Comparison of ENCODE assay signal across 8 cellular contexts in the genomic region with DNA sequence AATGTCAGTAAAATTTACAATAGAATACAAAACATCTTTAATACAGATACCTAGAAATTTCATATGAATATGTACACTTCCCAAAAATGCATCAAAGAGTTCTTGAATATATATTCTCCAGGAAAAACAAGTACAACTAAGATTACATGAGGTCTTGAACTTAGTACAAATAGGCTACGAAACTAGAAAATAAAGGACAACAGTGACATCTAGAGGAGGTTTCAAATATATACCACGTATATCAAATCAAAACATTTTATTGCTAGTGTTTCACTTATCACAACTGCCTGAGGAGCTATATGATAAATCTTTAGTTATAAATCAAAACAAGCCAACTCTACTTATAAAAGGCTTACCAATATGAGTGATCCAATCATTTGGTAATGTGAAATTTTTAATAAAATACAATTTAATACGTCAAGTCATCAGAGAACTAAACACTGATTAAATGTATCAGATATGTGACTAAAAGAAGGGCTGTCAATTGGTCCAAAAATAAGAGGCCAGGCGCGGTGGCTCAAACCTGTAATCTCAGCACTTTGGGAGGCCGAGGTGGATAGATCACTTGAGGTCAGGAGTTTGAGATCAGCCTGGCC. TPM values are rescaled to one million over a fixed set of nuclear protein-coding genes. Genes with fewer than 3 reads are reported as not detected.
A peak's percentile ranks its signal among the peaks of the same experiment; 100 is the strongest.
DNase-seq lines count a peak whose midpoint lies in the region; ATAC-seq, FAIRE-seq and TF ChIP-seq lines count a peak whose summit lies in the region.

No MANE protein-coding gene starts in this region.

- DNase-seq in AG04449 (ENCODE audit: low read depth, low spot score) (no peak), GM12892 (ENCODE audit: insufficient read length) (no peak), NCI-H226 (peak; percentile 16), K562 (ENCODE audit: extremely low read depth in 1 of 4, low spot score in 3 of 4) (peak in 3 of 4 experiments; percentile 10 to 51 (median 11)), left kidney (ENCODE audit: low read depth, low spot score) (peak; percentile 64), GM19240 (ENCODE audit: insufficient read length, low spot score) (no peak)
- no peak for DNase-seq in activated effector memory CD4-positive, alpha-beta T cell treated with anti-CD3 and anti-CD28 coated beads, Interleukin-2, amount 50 U/mL, for 16 hours

- ATAC-seq in HG03095 (IDR thresholded peaks at IDR 0.05; ENCODE audit: unreplicated experiment) (peak; percentile 76), K562 (peak; percentile 85)

- no peaks in the 10 kb centered on the region; the same call in 2 of the 3 replicates for H3K79me2 ChIP-seq in K562 (ENCODE audit: control insufficient read depth, insufficient read depth, low read length)

- no peak overlapping the region for H3K9ac ChIP-seq in K562 (ENCODE audit: insufficient read depth in 1 of 2, low read depth in 2 of 2, low read length in 2 of 2)

- H3K36me3 ChIP-seq in K562 (ENCODE audit: control insufficient read depth, insufficient read depth, low read length) = peaks cover 12% of the 10 kb centered on the region; the same call in 2 of the 3 replicates

- POLR2A ChIA-PET in AG04449 (lab: Yijun Ruan, JAX) (no interaction called here), K562 (lab: Yijun Ruan, JAX) (no interaction called here)

- WGBS in K562 (ENCODE audit: insufficient coverage, low coverage, missing lambda C conversion rate) = 33% methylated on average over 6 of the region's 6 CpGs

- peak; percentile 52 to 62 for TF ChIP-seq RAD21 in K562 (CRISPR knock-in tag; conservative IDR thresholded peaks at IDR 0.05 in 1 of 2, IDR thresholded peaks at IDR 0.05 in 1 of 2)

- intact Hi-C loops in K562 (cut with micrococcal nuclease) = loop anchor here (2.0 to 5.0 kb wide), 2 partner anchors 274 to 887 kb away; no protein-coding TSS in a partner anchor

- no peaks in the 10 kb centered on the region for H3K9me3 ChIP-seq in K562 (replicated peaks; ENCODE audit: control insufficient read depth, insufficient read depth, low read depth, low read length)

- in situ Hi-C loops in K562 (cut with MboI) = loop anchor here (25.0 kb wide), 1 partner anchor 899 kb away; no protein-coding TSS in a partner anchor

- no peaks in the 10 kb centered on the region for H3K4me1 ChIP-seq in K562 (replicated peaks in 1 of 2; ENCODE audit: control insufficient read depth in 2 of 2, insufficient read depth in 2 of 2, low read length in 2 of 2)

- H3K4me2 ChIP-seq in K562 (ENCODE audit: insufficient read depth, low read length) = no peak overlapping the region

- FAIRE-seq in GM12892 (lab: Jason Lieb, UNC) = peak; percentile 75
- peak; percentile 35 for FAIRE-seq in K562 (lab: Jason Lieb, UNC)

- H3K4me3 ChIP-seq in AG04449 (ENCODE audit: low read depth, low read length) = no peak overlapping the region
- no peak overlapping the region for H3K4me3 ChIP-seq in K562

- H3K9me1 ChIP-seq in K562 (ENCODE audit: control insufficient read depth, insufficient read depth, low read length) = no peaks in the 10 kb centered on the region

- no peak overlapping the region for H2AFZ ChIP-seq in K562 (ENCODE audit: low read depth, low read length)

- no peaks in the 10 kb centered on the region for H4K20me1 ChIP-seq in K562 (replicated peaks; ENCODE audit: control insufficient read depth, insufficient read depth, low read length)

- TF ChIP-seq EP300 in K562 (IDR thresholded peaks at IDR 0.05; ENCODE audit: low read length) = no peak

- no peak overlapping the region for H3K27ac ChIP-seq in K562 (ENCODE audit: extremely low read depth, low read depth, low read length)

- no TSS peak for BruUV-seq in K562 (replicated peaks; lab: Mats Ljungman, UMichigan)

- TF ChIP-seq CTCF in AG04449 (IDR thresholded peaks at IDR 0.05; ENCODE audit: insufficient read depth, low read length, missing control alignments) (peak; percentile 6), K562 (IDR thresholded peaks at IDR 0.05 in 2 of 3, conservative IDR thresholded peaks at IDR 0.05 in 1 of 3; ENCODE audit: insufficient read depth in 2 of 3, low read depth in 1 of 3, low read length in 3 of 3) (peak in 2 of 3 experiments; percentile 9 to 63; a peak in 4 of 6 replicates)

- TF ChIP-seq POLR2A in GM12892 (IDR thresholded peaks at IDR 0.05; ENCODE audit: low read depth, low read length) (no peak), K562 (conservative IDR thresholded peaks at IDR 0.05) (no peak)

- CTCF ChIA-PET in AG04449 (lab: Yijun Ruan, JAX) (interaction anchor here (0.7 to 3.3 kb wide), 24 partner anchors 8 to 889 kb away, joined by 3 to 19 read pairs (median 4); no protein-coding TSS in a partner anchor), K562 (lab: Yijun Ruan, JAX; ENCODE audit: low intra/inter-chr PET ratio) (interaction anchor here (0.6 to 1.9 kb wide), 3 partner anchors 450 to 1868 kb away, joined by 4 to 7 read pairs (median 6); no protein-coding TSS in a partner anchor)

- H3K27me3 ChIP-seq in K562 (ENCODE audit: control insufficient read depth in 2 of 2, insufficient read depth in 2 of 2, low read length in 2 of 2) = no peaks in the 10 kb centered on the region

TF ChIP-seq in K562, 482 proteins besides CTCF, POLR2A, EP300 and RAD21 (continues in another document):
- TF ChIP-seq, protein P1, sequence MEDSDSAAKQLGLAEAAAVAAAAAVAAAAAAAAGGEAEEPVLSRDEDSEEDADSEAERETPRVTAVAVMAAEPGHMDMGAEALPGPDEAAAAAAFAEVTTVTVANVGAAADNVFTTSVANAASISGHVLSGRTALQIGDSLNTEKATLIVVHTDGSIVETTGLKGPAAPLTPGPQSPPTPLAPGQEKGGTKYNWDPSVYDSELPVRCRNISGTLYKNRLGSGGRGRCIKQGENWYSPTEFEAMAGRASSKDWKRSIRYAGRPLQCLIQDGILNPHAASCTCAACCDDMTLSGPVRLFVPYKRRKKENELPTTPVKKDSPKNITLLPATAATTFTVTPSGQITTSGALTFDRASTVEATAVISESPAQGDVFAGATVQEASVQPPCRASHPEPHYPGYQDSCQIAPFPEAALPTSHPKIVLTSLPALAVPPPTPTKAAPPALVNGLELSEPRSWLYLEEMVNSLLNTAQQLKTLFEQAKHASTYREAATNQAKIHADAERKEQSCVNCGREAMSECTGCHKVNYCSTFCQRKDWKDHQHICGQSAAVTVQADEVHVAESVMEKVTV (CRISPR knock-in tag; IDR thresholded peaks at IDR 0.05) = no peak
- TF ChIP-seq ZBTB17 (CRISPR knock-in tag; IDR thresholded peaks at IDR 0.05) = no peak
- TF ChIP-seq, protein P2, sequence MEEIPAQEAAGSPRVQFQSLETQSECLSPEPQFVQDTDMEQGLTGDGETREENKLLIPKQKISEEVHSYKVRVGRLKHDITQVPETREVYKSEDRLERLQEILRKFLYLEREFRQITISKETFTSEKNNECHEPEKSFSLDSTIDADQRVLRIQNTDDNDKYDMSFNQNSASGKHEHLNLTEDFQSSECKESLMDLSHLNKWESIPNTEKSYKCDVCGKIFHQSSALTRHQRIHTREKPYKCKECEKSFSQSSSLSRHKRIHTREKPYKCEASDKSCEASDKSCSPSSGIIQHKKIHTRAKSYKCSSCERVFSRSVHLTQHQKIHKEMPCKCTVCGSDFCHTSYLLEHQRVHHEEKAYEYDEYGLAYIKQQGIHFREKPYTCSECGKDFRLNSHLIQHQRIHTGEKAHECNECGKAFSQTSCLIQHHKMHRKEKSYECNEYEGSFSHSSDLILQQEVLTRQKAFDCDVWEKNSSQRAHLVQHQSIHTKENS (CRISPR knock-in tag; IDR thresholded peaks at IDR 0.05) = no peak
- TF ChIP-seq KDM1A (IDR thresholded peaks at IDR 0.05) = peak; percentile 26 to 47; a peak in 2 of 4 replicates
- 0 out of 2 replicates have a peak, but pooled peaks have one; percentile 9 for TF ChIP-seq SMC3 (conservative IDR thresholded peaks at IDR 0.05; ENCODE audit: insufficient read depth, low read depth, low read length)
- TF ChIP-seq ZNF263 (CRISPR knock-in tag; IDR thresholded peaks at IDR 0.05; ENCODE audit: borderline replicate concordance) = no peak

RNA-seq across cellular contexts. Expression of a gene that starts 36.6 kb away (rescaled TPM):
- 24.8 TPM for polyA plus RNA-seq in GM12892 (2012; ENCODE audit: missing spikeins)
- total RNA-seq in K562 (2011; cell fraction: chromatin; rRNA removed; ENCODE audit: low replicate concordance) = 45.9 and 74.8 TPM in 2 replicates
- 22.8 and 29.7 TPM in 2 replicates for total RNA-seq in K562 (2011; cell fraction: nucleolus; rRNA removed)
- total RNA-seq in K562 (2011; cell fraction: nucleoplasm; rRNA removed) = 32.2 and 59.8 TPM in 2 replicates
- total RNA-seq in K562 (2014; rRNA removed) (33.3 and 38.6 TPM in 2 replicates), K562 (2014; rRNA removed; fragmentation: Illumina TruSeq; extraction: Trizol) (60.3 and 65.0 TPM in 2 replicates), K562 (2015; rRNA removed; fragmentation: Illumina TruSeq; extraction: Trizol) (49.1 and 57.5 TPM in 2 replicates), K562 (2021) (31.0 and 36.0 TPM in 2 replicates)
- polyA plus RNA-seq in K562 (2011; rRNA removed) (61.9 and 70.9 TPM in 2 replicates), K562 (2014; fragmentation: Illumina TruSeq; extraction: Trizol) (48.8 and 58.2 TPM in 2 replicates), K562 (2014; fragmentation: Nextera tagmentation; extraction: Ambion mirVana) (10 to 100 TPM; 82.0 to 96.2 TPM), K562 (2014; rRNA removed) (59.6 and 64.4 TPM in 2 replicates)
- 19.2 and 35.9 TPM in 2 replicates for polyA plus RNA-seq in K562 (2011; cell fraction: cytosol; rRNA removed)
- polyA plus RNA-seq in K562 (2011; cell fraction: nucleus; rRNA removed) = 13.3 and 22.0 TPM in 2 replicates
- polyA plus RNA-seq in K562 (2012) = 28.0 and 31.0 TPM in 2 replicates
- 52.6 and 65.6 TPM in 2 replicates for polyA minus RNA-seq in K562 (2011; rRNA and poly(A)+ RNA removed)
- polyA minus RNA-seq in K562 (2011; cell fraction: cytosol; rRNA and poly(A)+ RNA removed) = 5.7 and 15.8 TPM in 2 replicates
- polyA minus RNA-seq in K562 (2011; cell fraction: nucleus; rRNA and poly(A)+ RNA removed) = 23.2 and 40.0 TPM in 2 replicates

RNA-seq across cellular contexts. Expression of a gene that starts 36.7 kb away (rescaled TPM):
- 76.8 TPM for polyA plus RNA-seq in GM12892 (2012; ENCODE audit: missing spikeins)
- total RNA-seq in K562 (2011; cell fraction: chromatin; rRNA removed; ENCODE audit: low replicate concordance) = 96.4 and 181 TPM in 2 replicates
- 29.2 and 45.0 TPM in 2 replicates for total RNA-seq in K562 (2011; cell fraction: nucleolus; rRNA removed)
- total RNA-seq in K562 (2011; cell fraction: nucleoplasm; rRNA removed) = 65.8 and 89.3 TPM in 2 replicates
- 132 and 154 TPM in 2 replicates for total RNA-seq in K562 (2014; rRNA removed)
- total RNA-seq in K562 (2014; rRNA removed; fragmentation: Illumina TruSeq; extraction: Trizol) = 256 and 276 TPM in 2 replicates
- total RNA-seq in K562 (2015; rRNA removed; fragmentation: Illumina TruSeq; extraction: Trizol) = 209 and 222 TPM in 2 replicates
- 147 and 156 TPM in 2 replicates for total RNA-seq in K562 (2021)
- 143 and 238 TPM in 2 replicates for polyA plus RNA-seq in K562 (2011; rRNA removed)
- 81.5 and 109 TPM in 2 replicates for polyA plus RNA-seq in K562 (2011; cell fraction: cytosol; rRNA removed)
- 114 and 165 TPM in 2 replicates for polyA plus RNA-seq in K562 (2011; cell fraction: nucleus; rRNA removed)
- 72.6 and 143 TPM in 2 replicates for polyA plus RNA-seq in K562 (2012)
- polyA plus RNA-seq in K562 (2014; fragmentation: Illumina TruSeq; extraction: Trizol) = 210 and 238 TPM in 2 replicates
- polyA plus RNA-seq in K562 (2014; fragmentation: Nextera tagmentation; extraction: Ambion mirVana) = 100 to 1,000 TPM; 164 to 169 TPM
- 134 and 142 TPM in 2 replicates for polyA plus RNA-seq in K562 (2014; rRNA removed)
- polyA minus RNA-seq in K562 (2011; rRNA and poly(A)+ RNA removed) = 342 and 401 TPM in 2 replicates
- polyA minus RNA-seq in K562 (2011; cell fraction: cytosol; rRNA and poly(A)+ RNA removed) = 99.3 and 125 TPM in 2 replicates
- polyA minus RNA-seq in K562 (2011; cell fraction: nucleus; rRNA and poly(A)+ RNA removed) = 54.0 and 95.2 TPM in 2 replicates

Comparison
In these comparisons a context has a peak if more than half of its experiments do, and no peak if none do; other contexts are left out.
1. DNase-seq: peak in NCI-H226 (single experiment), K562 (3 of 4) and left kidney (single experiment); none in AG04449 (single experiment), GM12892 (single experiment), activated effector memory CD4-positive, alpha-beta T cell treated with anti-CD3 and anti-CD28 coated beads, Interleukin-2, amount 50 U/mL, for 16 hours (single experiment) and GM19240 (single experiment).